In the genomic region with DNA sequence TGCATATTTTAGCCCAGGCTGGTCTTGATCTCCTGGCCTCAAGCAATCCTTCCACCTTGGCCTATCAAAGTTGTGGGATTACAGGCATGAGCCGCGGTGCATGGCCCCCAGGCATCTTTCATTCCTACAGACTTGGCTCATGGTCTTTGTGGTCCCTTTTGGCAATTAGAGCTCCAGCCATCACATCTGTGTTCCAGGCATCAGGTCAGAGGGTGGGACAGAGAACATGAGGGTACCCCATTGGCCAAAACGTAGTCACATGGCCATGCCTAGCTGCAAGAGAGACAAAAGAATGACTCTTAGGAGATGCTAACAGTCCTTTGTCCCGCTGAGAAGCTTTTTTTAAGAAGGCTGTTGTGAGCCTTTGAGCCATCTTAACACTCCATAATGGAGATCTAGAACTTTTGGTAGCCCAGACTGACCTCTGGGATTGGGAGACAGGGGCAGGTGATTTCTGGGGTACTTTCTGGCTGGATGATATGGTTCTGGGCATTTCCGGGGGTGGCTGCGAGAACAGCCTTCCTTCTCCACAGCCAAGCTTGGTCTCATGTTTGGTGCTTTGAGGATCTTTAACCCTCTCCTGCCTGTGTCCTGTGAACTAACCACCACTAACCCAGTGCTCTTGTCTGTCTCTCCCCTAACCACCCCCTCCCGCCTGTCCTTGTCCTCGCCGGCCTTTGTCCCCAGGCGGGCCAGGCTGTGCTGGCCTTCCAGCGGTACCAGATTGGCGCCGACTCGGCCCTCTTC, we compare ENCODE assay signal across 1 cellular context.
TF ChIP-seq lines count a peak whose summit lies in the region.

No MANE protein-coding gene starts in this region.

TF ChIP-seq in HepG2, 621 proteins besides CTCF, POLR2A, EP300 and RAD21:
- TF ChIP-seq ZNF652 (CRISPR knock-in tag; IDR thresholded peaks at IDR 0.05; ENCODE audit: borderline replicate concordance, low read depth) (peak; percentile 53; the same call in 1 of the 2 replicates), ZNF121 (CRISPR knock-in tag; IDR thresholded peaks at IDR 0.05) (peak; percentile 39; the same call in 1 of the 2 replicates), SALL1 (CRISPR knock-in tag; IDR thresholded peaks at IDR 0.05) (no peak)
